25 cellular contexts compared by ENCODE assay signal in the genomic region with DNA sequence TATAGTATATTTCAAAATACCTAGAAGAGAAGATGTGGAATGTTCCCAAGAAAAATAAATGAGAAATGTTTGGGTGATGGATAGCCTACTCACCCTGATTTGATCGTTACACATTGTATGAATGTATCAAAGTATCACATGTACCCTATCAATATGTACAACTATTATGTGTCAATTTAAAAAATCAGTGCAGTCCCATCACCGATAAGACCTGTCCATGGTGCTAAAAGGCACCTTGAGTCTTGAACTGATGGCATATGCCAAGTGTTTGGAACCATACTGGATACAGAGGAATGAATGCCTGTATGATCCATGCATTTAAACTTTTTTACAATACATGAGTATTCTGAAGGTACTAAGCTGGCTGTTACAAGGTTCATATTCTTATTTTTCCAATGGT. TPM values are rescaled to one million over a fixed set of nuclear protein-coding genes. Genes with fewer than 3 reads are reported as not detected.
"Had no signal": no experiment of that assay in that cellular context is flagged by ENCODE, and none has a peak within 500 bp of the region (broad histone marks: within the 10 kb centered on the region; RNA-seq: fewer than 3 reads in every experiment).

No MANE protein-coding gene starts in this region.

- H3K4me3 ChIP-seq: colonic mucosa, esophagus muscularis mucosa, gastroesophageal sphincter, heart left ventricle, hepatocyte, left ventricle myocardium inferior, lower lobe of right lung had no signal

- H3K36me3 ChIP-seq: colonic mucosa, esophagus muscularis mucosa, gastroesophageal sphincter, heart left ventricle, left ventricle myocardium inferior, lower lobe of right lung had no signal

- H3K4me2 ChIP-seq: hepatocyte had no signal

- H3K9me3 ChIP-seq: colonic mucosa, esophagus muscularis mucosa, gastroesophageal sphincter, left ventricle myocardium inferior, lower lobe of right lung had no signal

- H3K79me2 ChIP-seq: hepatocyte had no signal

- H2AFZ ChIP-seq: hepatocyte had no signal

- H3K4me1 ChIP-seq: colonic mucosa, esophagus muscularis mucosa, foreskin keratinocyte, gastroesophageal sphincter, heart left ventricle, left ventricle myocardium inferior, lower lobe of right lung had no signal

- H3K27ac ChIP-seq: colonic mucosa, epithelial cell of prostate, esophagus muscularis mucosa, foreskin keratinocyte, gastroesophageal sphincter, heart left ventricle, hepatocyte, left ventricle myocardium inferior, lower lobe of right lung had no signal

- H3K27me3 ChIP-seq: colonic mucosa, esophagus muscularis mucosa, foreskin keratinocyte, gastroesophageal sphincter, hepatocyte had no signal

- ATAC-seq: effector memory CD8-positive, alpha-beta T cell; foreskin keratinocyte; gastroesophageal sphincter; heart left ventricle; left colon; left lobe of liver; lower lobe of right lung had no signal

- DNase-seq: colonic mucosa; cortex of kidney; effector CD8-positive, alpha-beta T cell; effector memory CD8-positive, alpha-beta T cell; endodermal cell; erythroblast; foreskin keratinocyte; heart left ventricle; hypothalamus; immature natural killer cell; islet precursor cell; kidney; kidney glomerular epithelial cell; left colon; left ventricle myocardium inferior; lower lobe of right lung; mesenchymal stem cell had no signal

RNA-seq across cellular contexts. Expression of a gene that starts 50.2 kb away (rescaled TPM):
- total RNA-seq: fibroblast of villous mesenchyme, foreskin keratinocyte, hepatocyte, mesothelial cell of epicardium had no signal
- polyA plus RNA-seq: fibroblast of lung, foreskin keratinocyte, hepatocyte had no signal
